10 cellular contexts compared by ENCODE assay signal in the genomic region with DNA sequence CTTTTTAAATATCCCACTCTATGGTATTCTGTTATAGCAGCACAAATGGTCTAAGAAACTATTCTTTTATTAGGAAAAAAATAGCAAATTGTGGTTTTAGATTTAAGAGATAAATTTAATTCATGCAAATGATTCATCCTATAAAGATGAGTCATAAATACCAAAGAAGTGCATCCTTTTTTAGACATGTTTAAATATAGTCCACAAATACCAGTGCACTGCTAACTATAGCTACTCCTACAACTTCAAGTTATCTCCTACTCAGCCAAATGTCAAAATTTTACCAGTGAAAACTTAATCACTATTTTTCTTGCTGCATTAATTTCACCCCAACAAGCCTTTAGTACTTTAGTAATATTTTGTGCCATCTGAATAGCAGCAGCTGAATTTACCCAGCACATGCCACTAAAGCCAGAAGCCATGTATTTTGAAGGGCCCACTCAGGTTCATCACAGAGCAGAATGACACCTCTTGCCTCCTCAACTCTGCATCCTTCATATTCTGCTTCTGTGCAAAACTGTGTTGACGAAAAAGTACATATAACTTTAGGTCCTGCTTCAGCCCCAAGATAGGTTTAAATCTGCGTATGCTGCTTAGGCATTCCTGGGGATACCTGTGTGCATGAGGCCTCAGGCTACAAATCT. TPM values are rescaled to one million over a fixed set of nuclear protein-coding genes. Genes with fewer than 3 reads are reported as not detected.
A peak's percentile ranks its signal among the peaks of the same experiment; 100 is the strongest.
DNase-seq lines count a peak whose midpoint lies in the region; ATAC-seq, FAIRE-seq and TF ChIP-seq lines count a peak whose summit lies in the region.
"Had no signal": no experiment of that assay in that cellular context is flagged by ENCODE, and none has a peak within 500 bp of the region (broad histone marks: within the 10 kb centered on the region; RNA-seq: fewer than 3 reads in every experiment).

No MANE protein-coding gene starts in this region.

- in situ Hi-C loops in astrocyte of the spinal cord (cut with HindIII; ENCODE audit: low sequenced_read_pairs) = no loop called here

- H3K4me3 ChIP-seq in GM12865 (ENCODE audit: low read depth, low read length) (peak overlapping the region; percentile 13; the same call in 1 of the 2 replicates), astrocyte of the spinal cord (ENCODE audit: low read depth, low read length) (no peak overlapping the region), right cardiac atrium (ENCODE audit: low read length) (no peak overlapping the region)
- H3K4me3 ChIP-seq: lower lobe of right lung had no signal

- H3K27ac ChIP-seq in right cardiac atrium (ENCODE audit: low read length) = no peak overlapping the region

- no peak overlapping the region for H3K27ac Mint-ChIP-seq in WTC11

- H3K4me1 Mint-ChIP-seq in WTC11 = no peaks in the 10 kb centered on the region

- H3K4me3 Mint-ChIP-seq in WTC11 = no peak overlapping the region

- no peak for DNase-seq in GM12865 (ENCODE audit: low read depth)
- DNase-seq in HTR-8/SVneo (ENCODE audit: insufficient read length, low spot score) = peak; percentile 9
- DNase-seq in astrocyte of the spinal cord (ENCODE audit: low read depth, low spot score) = peak; percentile 17
- peak; percentile 65 for DNase-seq in putamen (ENCODE audit: low spot score)
- DNase-seq in WTC11 (ENCODE audit: low spot score) = no peak
- no peak for DNase-seq in right cardiac atrium
- DNase-seq: NCI-H2171 treated with DMSO at 0.1 percent for 48 hours, small intestine had no signal

- TF ChIP-seq CTCF in GM12865 (IDR thresholded peaks at IDR 0.05; ENCODE audit: insufficient read depth, low read depth, low read length, missing control alignments) (no peak), astrocyte of the spinal cord (IDR thresholded peaks at IDR 0.05; ENCODE audit: low read depth, low read length) (no peak), WTC11 (IDR thresholded peaks at IDR 0.05) (no peak)

- no peaks in the 10 kb centered on the region for H3K9me3 Mint-ChIP-seq in WTC11

- H3K27me3 Mint-ChIP-seq in WTC11 (ENCODE audit: low read depth) = no peaks in the 10 kb centered on the region

- no peaks in the 10 kb centered on the region for H3K27me3 ChIP-seq in right cardiac atrium (ENCODE audit: control insufficient read depth, insufficient read depth)

- 49% methylated on average over 2 of the region's 2 CpGs for WGBS in right cardiac atrium

- peaks cover 4% of the 10 kb centered on the region for H3K4me1 ChIP-seq in right cardiac atrium (ENCODE audit: control insufficient read depth, insufficient read depth, low read length)

- intact Hi-C loops in right cardiac atrium (cut with DNase I) = no loop called here

- POLR2A ChIA-PET in WTC11 (lab: Charles Lee) = no interaction called here

- no peak for FAIRE-seq in HTR-8/SVneo (lab: Jason Lieb, UNC)
- FAIRE-seq: small intestine had no signal

- CTCF ChIA-PET in WTC11 (lab: Charles Lee) = interaction anchor here (2.0 kb wide), 1 partner anchor 33 kb away, joined by 10 read pairs; no protein-coding TSS in a partner anchor

- no peaks in the 10 kb centered on the region for H3K36me3 Mint-ChIP-seq in WTC11

- no peaks in the 10 kb centered on the region for H3K9me3 ChIP-seq in right cardiac atrium (ENCODE audit: control insufficient read depth, low read length)
- H3K9me3 ChIP-seq: lower lobe of right lung had no signal

- ATAC-seq in WTC11 = no peak
- no peak for ATAC-seq in GM21737 (IDR thresholded peaks at IDR 0.05; ENCODE audit: unreplicated experiment)
- no peak for ATAC-seq in right cardiac atrium

TF ChIP-seq in WTC11, 78 proteins besides CTCF, POLR2A, EP300 and RAD21:
- TF ChIP-seq, protein P1, sequence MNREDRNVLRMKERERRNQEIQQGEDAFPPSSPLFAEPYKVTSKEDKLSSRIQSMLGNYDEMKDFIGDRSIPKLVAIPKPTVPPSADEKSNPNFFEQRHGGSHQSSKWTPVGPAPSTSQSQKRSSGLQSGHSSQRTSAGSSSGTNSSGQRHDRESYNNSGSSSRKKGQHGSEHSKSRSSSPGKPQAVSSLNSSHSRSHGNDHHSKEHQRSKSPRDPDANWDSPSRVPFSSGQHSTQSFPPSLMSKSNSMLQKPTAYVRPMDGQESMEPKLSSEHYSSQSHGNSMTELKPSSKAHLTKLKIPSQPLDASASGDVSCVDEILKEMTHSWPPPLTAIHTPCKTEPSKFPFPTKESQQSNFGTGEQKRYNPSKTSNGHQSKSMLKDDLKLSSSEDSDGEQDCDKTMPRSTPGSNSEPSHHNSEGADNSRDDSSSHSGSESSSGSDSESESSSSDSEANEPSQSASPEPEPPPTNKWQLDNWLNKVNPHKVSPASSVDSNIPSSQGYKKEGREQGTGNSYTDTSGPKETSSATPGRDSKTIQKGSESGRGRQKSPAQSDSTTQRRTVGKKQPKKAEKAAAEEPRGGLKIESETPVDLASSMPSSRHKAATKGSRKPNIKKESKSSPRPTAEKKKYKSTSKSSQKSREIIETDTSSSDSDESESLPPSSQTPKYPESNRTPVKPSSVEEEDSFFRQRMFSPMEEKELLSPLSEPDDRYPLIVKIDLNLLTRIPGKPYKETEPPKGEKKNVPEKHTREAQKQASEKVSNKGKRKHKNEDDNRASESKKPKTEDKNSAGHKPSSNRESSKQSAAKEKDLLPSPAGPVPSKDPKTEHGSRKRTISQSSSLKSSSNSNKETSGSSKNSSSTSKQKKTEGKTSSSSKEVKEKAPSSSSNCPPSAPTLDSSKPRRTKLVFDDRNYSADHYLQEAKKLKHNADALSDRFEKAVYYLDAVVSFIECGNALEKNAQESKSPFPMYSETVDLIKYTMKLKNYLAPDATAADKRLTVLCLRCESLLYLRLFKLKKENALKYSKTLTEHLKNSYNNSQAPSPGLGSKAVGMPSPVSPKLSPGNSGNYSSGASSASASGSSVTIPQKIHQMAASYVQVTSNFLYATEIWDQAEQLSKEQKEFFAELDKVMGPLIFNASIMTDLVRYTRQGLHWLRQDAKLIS (CRISPR knock-in tag; IDR thresholded peaks at IDR 0.05; ENCODE audit: borderline replicate concordance) = no peak
- no peak for TF ChIP-seq SP1 (CRISPR knock-in tag; conservative IDR thresholded peaks at IDR 0.05)
- no peak for TF ChIP-seq GTF2I (CRISPR knock-in tag; conservative IDR thresholded peaks at IDR 0.05)
- TF ChIP-seq KAT7 (CRISPR knock-in tag; IDR thresholded peaks at IDR 0.05; ENCODE audit: borderline replicate concordance) = no peak
- TF ChIP-seq JAZF1 (CRISPR knock-in tag; IDR thresholded peaks at IDR 0.05) = no peak
- TF ChIP-seq CREB1 (CRISPR knock-in tag; IDR thresholded peaks at IDR 0.05) = no peak
TF ChIP-seq in WTC11: peak in this region for 0.

RNA-seq across cellular contexts. Expression of a gene that starts 24.9 kb away (rescaled TPM):
- total RNA-seq in WTC11 (2021) (0.07 to 0.37 TPM (median 0.11 TPM) in 3 replicates), right cardiac atrium (1 to 10 TPM in 1 of 4 donors, under 1 TPM in 3; 0.19 to 1.0 (median 0.85) TPM)
- polyA plus RNA-seq in right cardiac atrium = 0.20 TPM

Comparison
In these comparisons a context has a peak if more than half of its experiments do, and no peak if none do; other contexts are left out.
1. DNase-seq: peak in HTR-8/SVneo (single experiment), astrocyte of the spinal cord (single experiment) and putamen (single experiment); none in GM12865 (single experiment), WTC11 (single experiment) and right cardiac atrium (0 of 3).